In the genomic region with DNA sequence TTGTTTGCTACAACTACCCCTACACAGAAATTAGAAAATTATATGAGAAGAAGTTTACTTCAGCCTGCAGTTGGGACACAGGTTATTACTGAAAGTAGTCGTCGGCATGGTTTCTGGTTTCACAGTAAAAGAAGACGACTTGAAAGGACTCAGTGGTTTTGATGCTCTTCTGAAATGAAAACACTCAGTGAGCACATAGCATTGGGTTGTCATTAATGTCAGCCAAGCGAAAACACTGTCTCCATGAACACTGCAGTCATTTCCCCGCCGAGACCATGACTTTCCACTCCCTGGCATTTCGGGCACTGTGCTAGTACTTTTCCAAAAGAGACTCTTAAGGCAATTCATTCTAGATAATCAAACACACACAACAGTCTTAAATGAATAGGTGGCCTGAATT, we compare ENCODE assay signal across 10 cellular contexts.
DNase-seq lines count a peak whose midpoint lies in the region; ATAC-seq, FAIRE-seq and TF ChIP-seq lines count a peak whose summit lies in the region.
"Had no signal": no experiment of that assay in that cellular context is flagged by ENCODE, and none has a peak within 500 bp of the region (broad histone marks: within the 10 kb centered on the region; RNA-seq: fewer than 3 reads in every experiment).

No MANE protein-coding gene starts in this region.

- H3K36me3 Mint-ChIP-seq in T-helper 2 cell treated with Interferon-gamma antibody and Interleukin-4, amounts not matched to agents 5 μg/mL and 100 μg/mL, for 36 hours (ENCODE audit: low read depth), result peaks cover 31% of the 10 kb centered on the region
- H3K36me3 Mint-ChIP-seq in naive thymus-derived CD4-positive, alpha-beta T cell, result peaks cover 5 to 29% (median 12%) of the 10 kb centered on the region in 5 donors
- H3K36me3 Mint-ChIP-seq: CD14-positive monocyte had no signal

- WGBS in lower leg skin, 2 donors, result 88 to 89% methylated on average over 7 of the region's 7 CpGs

- TF ChIP-seq POLR2A in lower leg skin (IDR thresholded peaks at IDR 0.05), result no peak

- H3K4me1 Mint-ChIP-seq in T-helper 2 cell treated with Interferon-gamma antibody and Interleukin-4, amounts not matched to agents 5 μg/mL and 100 μg/mL, for 36 hours (ENCODE audit: low read depth), result peaks cover 82% of the 10 kb centered on the region
- H3K4me1 Mint-ChIP-seq in naive thymus-derived CD4-positive, alpha-beta T cell, result peaks cover 63 to 96% (median 93%) of the 10 kb centered on the region in 7 donors
- H3K4me1 Mint-ChIP-seq: CD14-positive monocyte had no signal

- no peaks in the 10 kb centered on the region for H3K9me3 Mint-ChIP-seq in T-helper 2 cell treated with Interferon-gamma antibody and Interleukin-4, amounts not matched to agents 5 μg/mL and 100 μg/mL, for 36 hours
- H3K9me3 Mint-ChIP-seq in naive thymus-derived CD4-positive, alpha-beta T cell, result no peaks in the 10 kb centered on the region
- H3K9me3 Mint-ChIP-seq: CD14-positive monocyte had no signal

- no peak for FAIRE-seq in RCC 7860 (lab: Jason Lieb, UNC)

- CTCF ChIA-PET in naive thymus-derived CD4-positive, alpha-beta T cell (lab: Charles Lee), result interaction anchor here (1.0 to 1.9 kb wide), 2 partner anchors 37 to 40 kb away, joined by 4 read pairs; no protein-coding TSS in a partner anchor

- H3K9me3 ChIP-seq in naive thymus-derived CD4-positive, alpha-beta T cell (ENCODE audit: control insufficient read depth in 2 of 3, low read length in 3 of 3), result no peaks in the 10 kb centered on the region

- intact Hi-C loops in naive thymus-derived CD4-positive, alpha-beta T cell (cut with micrococcal nuclease), result loop anchor here (1.0 to 2.0 kb wide), 6 partner anchors 9 to 69 kb away; a partner anchor contains a TSS
- intact Hi-C loops in lower leg skin (cut with DNase I; ENCODE audit: low total_unique reads), result no loop called here

- no peaks in the 10 kb centered on the region for H3K36me3 ChIP-seq in naive thymus-derived CD4-positive, alpha-beta T cell (ENCODE audit: control insufficient read depth in 2 of 3, insufficient read depth in 3 of 3, low read length in 3 of 3)

- no peaks in the 10 kb centered on the region for H3K27me3 ChIP-seq in naive thymus-derived CD4-positive, alpha-beta T cell (ENCODE audit: control insufficient read depth in 2 of 2, insufficient read depth in 2 of 2, low read length in 2 of 2)

- peak overlapping the region; percentile 28 for H3K27ac ChIP-seq in naive thymus-derived CD4-positive, alpha-beta T cell (ENCODE audit: low read depth, low read length)

- H3K27me3 Mint-ChIP-seq in T-helper 2 cell treated with Interferon-gamma antibody and Interleukin-4, amounts not matched to agents 5 μg/mL and 100 μg/mL, for 36 hours (ENCODE audit: low read depth), result no peaks in the 10 kb centered on the region
- H3K27me3 Mint-ChIP-seq in naive thymus-derived CD4-positive, alpha-beta T cell, result no peaks in the 10 kb centered on the region

- H3K4me3 ChIP-seq in GM12865 (ENCODE audit: low read depth, low read length), result peak overlapping the region; percentile 24; the same call in 1 of the 2 replicates
- H3K4me3 ChIP-seq in naive thymus-derived CD4-positive, alpha-beta T cell (ENCODE audit: low read length), result peak overlapping the region; percentile 6
- H3K4me3 ChIP-seq in lower leg skin (ENCODE audit: low read depth, poor library complexity, severe bottlenecking), result no peak overlapping the region
- H3K4me3 ChIP-seq: lung had no signal

- peak; percentile 60 for ATAC-seq in GM21825 (IDR thresholded peaks at IDR 0.05; ENCODE audit: unreplicated experiment)
- peak; percentile 69 for ATAC-seq in naive thymus-derived CD4-positive, alpha-beta T cell

- peaks cover 47 to 69% of the 10 kb centered on the region in 2 donors for H3K4me1 ChIP-seq in naive thymus-derived CD4-positive, alpha-beta T cell (ENCODE audit: control insufficient read depth in 2 of 2, insufficient read depth in 2 of 2, low read length in 2 of 2)

- peak overlapping the region; percentile 70 for H3K4me3 Mint-ChIP-seq in T-helper 2 cell treated with Interferon-gamma antibody and Interleukin-4, amounts not matched to agents 5 μg/mL and 100 μg/mL, for 36 hours
- peak overlapping the region; percentile 53 to 84 (median 70) for H3K4me3 Mint-ChIP-seq in naive thymus-derived CD4-positive, alpha-beta T cell
- H3K4me3 Mint-ChIP-seq: CD14-positive monocyte had no signal

- no peak for TF ChIP-seq CTCF in GM12865 (IDR thresholded peaks at IDR 0.05; ENCODE audit: insufficient read depth, low read depth, low read length, missing control alignments)
- no peak for TF ChIP-seq CTCF in lower leg skin (IDR thresholded peaks at IDR 0.05)

- POLR2A ChIA-PET in naive thymus-derived CD4-positive, alpha-beta T cell (lab: Charles Lee), result interaction anchor here (0.7 to 1.6 kb wide), 3 partner anchors 25 to 75 kb away, joined by 3 read pairs; no protein-coding TSS in a partner anchor

- peak overlapping the region; percentile 89 for H3K27ac Mint-ChIP-seq in T-helper 2 cell treated with Interferon-gamma antibody and Interleukin-4, amounts not matched to agents 5 μg/mL and 100 μg/mL, for 36 hours
- H3K27ac Mint-ChIP-seq in naive thymus-derived CD4-positive, alpha-beta T cell, result peak overlapping the region; percentile 77 to 96 (median 88)

- DNase-seq in GM12865 (ENCODE audit: low read depth) (peak; percentile 94), RCC 7860 (ENCODE audit: low spot score) (no peak), lower leg skin (ENCODE audit: low spot score in 2 of 2) (no peak), foreskin melanocyte (no peak), A172 (ENCODE audit: low spot score) (no peak)
- DNase-seq in T-helper 2 cell treated with Interferon-gamma antibody and Interleukin-4, amounts not matched to agents 5 μg/mL and 100 μg/mL, for 36 hours (ENCODE audit: low spot score), result peak; percentile 81
- DNase-seq in naive thymus-derived CD4-positive, alpha-beta T cell, result peak in 8 of 9 donors; percentile 26 to 64 (median 40)

Comparison
In these comparisons a context has a peak if more than half of its experiments do, and no peak if none do; other contexts are left out.
1. DNase-seq: peak in GM12865 (single experiment), T-helper 2 cell treated with Interferon-gamma antibody and Interleukin-4, amounts not matched to agents 5 μg/mL and 100 μg/mL, for 36 hours (single experiment) and naive thymus-derived CD4-positive, alpha-beta T cell (8 of 9); none in RCC 7860 (single experiment), lower leg skin (0 of 2), foreskin melanocyte (single experiment) and A172 (single experiment).